10 cellular contexts compared by ENCODE assay signal in the genomic region with DNA sequence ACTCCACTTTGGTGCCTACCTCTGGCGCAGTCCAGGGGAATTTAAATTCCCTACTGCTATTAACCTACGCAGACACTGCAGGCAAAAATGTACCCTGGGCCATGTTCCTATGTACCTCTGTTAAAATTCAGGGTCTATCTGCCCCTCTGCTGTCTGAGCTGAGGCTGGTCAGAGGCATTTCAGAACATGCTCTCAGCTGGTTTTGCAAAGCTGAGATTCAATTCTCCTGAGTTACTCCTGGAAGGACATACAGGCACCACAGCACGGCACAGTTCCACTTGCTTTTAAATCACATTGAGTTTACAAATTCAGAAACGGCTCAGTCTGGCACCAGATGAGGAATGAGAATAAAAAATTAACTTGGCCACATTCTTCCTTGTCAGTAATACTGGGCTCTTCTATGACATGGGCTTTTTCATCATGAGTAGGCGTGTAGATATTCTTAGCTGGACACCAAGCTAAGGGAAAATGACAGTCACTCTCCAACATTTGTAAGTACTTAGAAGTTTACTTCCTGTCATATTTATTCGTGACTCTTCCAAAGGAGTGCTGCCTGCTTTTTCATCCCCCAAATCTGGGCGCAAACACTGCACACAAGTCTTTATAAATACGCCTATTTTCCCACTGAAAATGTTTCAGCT. TPM values are rescaled to one million over a fixed set of nuclear protein-coding genes. Genes with fewer than 3 reads are reported as not detected.
DNase-seq lines count a peak whose midpoint lies in the region; ATAC-seq and TF ChIP-seq lines count a peak whose summit lies in the region.
"Had no signal": no experiment of that assay in that cellular context is flagged by ENCODE, and none has a peak within 500 bp of the region (broad histone marks: within the 10 kb centered on the region; RNA-seq: fewer than 3 reads in every experiment).

No MANE protein-coding gene starts in this region.

- peaks cover 6% of the 10 kb centered on the region for H3K27me3 Mint-ChIP-seq in activated naive CD8-positive, alpha-beta T cell
- H3K27me3 Mint-ChIP-seq in activated naive CD8-positive, alpha-beta T cell treated with anti-CD3 and anti-CD28 coated beads, Interleukin-2, amount 50 U/mL, for 24 hours: peaks cover 23% of the 10 kb centered on the region
- peaks cover 11% of the 10 kb centered on the region for H3K27me3 Mint-ChIP-seq in endodermal cell (ENCODE audit: insufficient read depth)

- 85 to 86% methylated on average over 8 of the region's 8 CpGs for WGBS in endodermal cell (ENCODE audit: insufficient coverage in 1 of 2, insufficient read length in 1 of 2), 2 experiments

- no peak for DNase-seq in activated naive CD8-positive, alpha-beta T cell treated with anti-CD3 and anti-CD28 coated beads, Interleukin-2, amount 50 U/mL, for 24 hours
- no peak for DNase-seq in endodermal cell
- DNase-seq in myocyte (ENCODE audit: low read depth): peak; percentile 49
- no peak for DNase-seq in vagina (ENCODE audit: extremely low spot score in 2 of 2)
- no peak for DNase-seq in DMS 273 treated with DMSO at 0.1 percent for 48 hours (lab: John Stamatoyannopoulos, UW)
- DNase-seq in stimulated activated CD4-positive, alpha-beta T cell treated with anti-CD3 and anti-CD28 coated beads, Interleukin-12 subunit alpha, Interleukin-12 subunit beta, amount 100 ng/mL, for 4 hours: no peak

- no peak overlapping the region for H3K9ac ChIP-seq in endodermal cell (ENCODE audit: extremely low read depth, low read length, poor library complexity, severe bottlenecking)
- H3K9ac ChIP-seq: KMS-11 had no signal

- TF ChIP-seq CTCF in endodermal cell (conservative IDR thresholded peaks at IDR 0.05): no peak
- TF ChIP-seq CTCF in vagina (IDR thresholded peaks at IDR 0.05): no peak

- H3K36me3 ChIP-seq in endodermal cell (ENCODE audit: control insufficient read depth, insufficient read depth, low read length): peaks cover 9% of the 10 kb centered on the region
- H3K36me3 ChIP-seq in vagina: no peaks in the 10 kb centered on the region

- H3K9me3 Mint-ChIP-seq in activated naive CD8-positive, alpha-beta T cell (ENCODE audit: low read depth): no peaks in the 10 kb centered on the region
- no peaks in the 10 kb centered on the region for H3K9me3 Mint-ChIP-seq in activated naive CD8-positive, alpha-beta T cell treated with anti-CD3 and anti-CD28 coated beads, Interleukin-2, amount 50 U/mL, for 24 hours
- H3K9me3 Mint-ChIP-seq in endodermal cell: no peaks in the 10 kb centered on the region

- H3K36me3 Mint-ChIP-seq in activated naive CD8-positive, alpha-beta T cell: no peaks in the 10 kb centered on the region
- no peaks in the 10 kb centered on the region for H3K36me3 Mint-ChIP-seq in activated naive CD8-positive, alpha-beta T cell treated with anti-CD3 and anti-CD28 coated beads, Interleukin-2, amount 50 U/mL, for 24 hours (ENCODE audit: low read depth)
- peaks cover 6% of the 10 kb centered on the region for H3K36me3 Mint-ChIP-seq in endodermal cell (ENCODE audit: low read depth)

- H3K27me3 ChIP-seq in endodermal cell (ENCODE audit: control insufficient read depth, insufficient read depth, low read length, poor library complexity, severe bottlenecking) (no peaks in the 10 kb centered on the region), vagina (no peaks in the 10 kb centered on the region)

- no peaks in the 10 kb centered on the region for H3K4me1 ChIP-seq in endodermal cell (ENCODE audit: control insufficient read depth, insufficient read depth, low read length)
- H3K4me1 ChIP-seq in vagina: peaks cover 67% of the 10 kb centered on the region

- H3K4me3 Mint-ChIP-seq in activated naive CD8-positive, alpha-beta T cell: peak overlapping the region; percentile 91
- H3K4me3 Mint-ChIP-seq in activated naive CD8-positive, alpha-beta T cell treated with anti-CD3 and anti-CD28 coated beads, Interleukin-2, amount 50 U/mL, for 24 hours: no peak overlapping the region
- peak overlapping the region; percentile 84 for H3K4me3 Mint-ChIP-seq in endodermal cell

- H3K27ac ChIP-seq in endodermal cell (ENCODE audit: low read depth, low read length) (no peak overlapping the region), vagina (peak overlapping the region; percentile 85)
- H3K27ac ChIP-seq: C4-2B, KMS-11 had no signal

- H3K4me3 ChIP-seq in endodermal cell (ENCODE audit: low read length): peak overlapping the region; percentile 97
- peak overlapping the region; percentile 87 to 93 for H3K4me3 ChIP-seq in vagina

- no peak for TF ChIP-seq POLR2A in vagina (IDR thresholded peaks at IDR 0.05)

- no peaks in the 10 kb centered on the region for H3K9me3 ChIP-seq in endodermal cell (ENCODE audit: control insufficient read depth, low read length)
- no peaks in the 10 kb centered on the region for H3K9me3 ChIP-seq in vagina

- no peak overlapping the region for H3K27ac Mint-ChIP-seq in activated naive CD8-positive, alpha-beta T cell
- no peak overlapping the region for H3K27ac Mint-ChIP-seq in activated naive CD8-positive, alpha-beta T cell treated with anti-CD3 and anti-CD28 coated beads, Interleukin-2, amount 50 U/mL, for 24 hours
- no peak overlapping the region for H3K27ac Mint-ChIP-seq in endodermal cell

- ATAC-seq in activated naive CD8-positive, alpha-beta T cell treated with anti-CD3 and anti-CD28 coated beads, Interleukin-2, amount 50 U/mL, for 24 hours: no peak
- no peak for ATAC-seq in GM21576 (IDR thresholded peaks at IDR 0.05; ENCODE audit: unreplicated experiment)

- peaks cover 20% of the 10 kb centered on the region for H3K4me1 Mint-ChIP-seq in activated naive CD8-positive, alpha-beta T cell (ENCODE audit: low read depth)
- peaks cover 28% of the 10 kb centered on the region for H3K4me1 Mint-ChIP-seq in activated naive CD8-positive, alpha-beta T cell treated with anti-CD3 and anti-CD28 coated beads, Interleukin-2, amount 50 U/mL, for 24 hours
- peaks cover 33% of the 10 kb centered on the region for H3K4me1 Mint-ChIP-seq in endodermal cell

- intact Hi-C loops in vagina (cut with DNase I): loop anchor here (5.0 kb wide), 1 partner anchor 44 kb away; no protein-coding TSS in a partner anchor

RNA-seq across cellular contexts. Expression of gene C1orf198, which starts 2.0 kb away (rescaled TPM):
- total RNA-seq in endodermal cell (10 to 100 TPM; 37.5 to 44.8 TPM), myocyte (100 and 168 TPM in 2 replicates), vagina (38.8 TPM)
- 61.8 TPM for polyA plus RNA-seq in endodermal cell (2013, experiment 1 of 2)
- polyA plus RNA-seq in endodermal cell (2013, experiment 2 of 2): 58.9 TPM
- 168 TPM for polyA plus RNA-seq in myocyte (2012)
